7 cellular contexts compared by ENCODE assay signal in the genomic region with DNA sequence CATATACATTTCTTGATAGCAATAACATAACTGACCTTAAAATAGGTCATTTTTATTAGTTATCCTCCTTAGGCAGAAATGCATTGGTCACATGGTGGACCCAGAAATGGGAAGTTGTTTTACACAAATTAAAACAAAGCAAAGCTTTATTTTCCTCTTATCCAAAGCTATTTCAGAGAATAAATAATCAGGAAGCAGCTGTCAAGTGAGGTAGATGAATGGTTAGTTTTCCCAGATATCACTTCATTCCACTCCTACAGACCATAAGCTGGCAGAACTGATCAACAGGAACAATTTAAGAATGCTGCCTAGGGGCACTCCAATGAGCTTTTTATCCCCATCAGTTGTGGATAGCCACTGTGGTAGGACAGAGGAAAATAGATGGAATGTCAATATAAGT. TPM values are rescaled to one million over a fixed set of nuclear protein-coding genes. Genes with fewer than 3 reads are reported as not detected.
"Had no signal": no experiment of that assay in that cellular context is flagged by ENCODE, and none has a peak within 500 bp of the region (broad histone marks: within the 10 kb centered on the region; RNA-seq: fewer than 3 reads in every experiment).

No MANE protein-coding gene starts in this region.

- DNase-seq: H7, HFFc6, KBM-7 had no signal

- FAIRE-seq: H1, HepG2 had no signal

RNA-seq across cellular contexts. Expression of gene OLIG1, which starts 16.0 kb away (rescaled TPM):
- total RNA-seq: HepG2, HFFc6, HT1080 had no signal
- polyA plus RNA-seq: HepG2, IgD-negative memory B cell had no signal

RNA-seq across cellular contexts. Expression of gene OLIG2, which starts 28.3 kb away (rescaled TPM):
- total RNA-seq: H1, HepG2, HFFc6, HT1080 had no signal
- polyA plus RNA-seq: HepG2, IgD-negative memory B cell had no signal
